ENCODE assay signal across 32 cellular contexts in genomic region chr12:116177017-116177416, GRCh38.
"Had no signal": no experiment of that assay in that cellular context is flagged by ENCODE, and none has a peak within 500 bp of the region (broad histone marks: within the 10 kb centered on the region; RNA-seq: fewer than 3 reads in every experiment).

No MANE protein-coding gene starts in this region.

- H3K27me3 Mint-ChIP-seq: activated B cell treated with CpG ODN at 0.5 μM for 24 hours; activated naive CD4-positive, alpha-beta T cell treated with anti-CD3 and anti-CD28 coated beads, Interleukin-2, amount 10 ng/mL, durations not matched to agents 7 days and 5 days; activated naive CD8-positive, alpha-beta T cell treated with anti-CD3 and anti-CD28 coated beads for 36 hours; central memory CD8-positive, alpha-beta T cell had no signal

- H3K36me3 ChIP-seq: ascending aorta, cardiac muscle cell had no signal

- ATAC-seq: activated T-cell treated with anti-CD3 and anti-CD28 coated beads, Interleukin-2, amount 50 U/mL, for 4 hours had no signal

- DNase-seq: activated B cell treated with CpG ODN at 0.5 μM for 24 hours; activated CD4-positive, alpha-beta T cell treated with anti-CD3 and anti-CD28 coated beads for 48 hours; activated CD4-positive, CD25-positive, alpha-beta regulatory T cell treated with anti-CD3 and anti-CD28 coated beads, Interleukin-2, amount 50 U/mL, for 72 hours; activated CD8-positive, alpha-beta memory T cell treated with anti-CD3 and anti-CD28 coated beads, Interleukin-2, amount 50 U/mL, for 4 hours; activated gamma-delta T cell treated with Interleukin-2 at 50 U/mL for 16 hours; activated naive CD4-positive, alpha-beta T cell treated with anti-CD3 and anti-CD28 coated beads, Interleukin-2, amount 10 ng/mL, durations not matched to agents 7 days and 5 days; activated naive CD8-positive, alpha-beta T cell treated with anti-CD3 and anti-CD28 coated beads for 36 hours; activated T-cell treated with anti-CD3 and anti-CD28 coated beads for 4 hours; activated T-cell treated with anti-CD3 and anti-CD28 coated beads, Interleukin-2, amount 50 U/mL, for 4 hours; amygdala; NCI-H1092 treated with DMSO at 0.1 percent for 48 hours; NCI-H1417; NCI-H146; NCI-H187; NCI-H2029 treated with DMSO at 0.1 percent for 48 hours; NCI-H2107; NCI-H2171; NCI-H510A; NCI-H526; NCI-H748 treated with DMSO at 0.1 percent for 48 hours; NK-92 treated with Interleukin-12 subunit alpha and Interleukin-12 subunit beta, amount 100 ng/mL, for 24 hours; PC-9; Right ventricle myocardium superior; SW 1271; T-helper 1 cell; T-helper 2 cell; T-helper 9 cell had no signal

- H3K9me3 ChIP-seq: ascending aorta had no signal

- H3K4me3 ChIP-seq: ascending aorta, cardiac muscle cell, PC-9 had no signal

- H3K9me3 Mint-ChIP-seq: activated B cell treated with CpG ODN at 0.5 μM for 24 hours; activated naive CD4-positive, alpha-beta T cell treated with anti-CD3 and anti-CD28 coated beads, Interleukin-2, amount 10 ng/mL, durations not matched to agents 7 days and 5 days; activated T-cell treated with anti-CD3 and anti-CD28 coated beads, Interleukin-2, amount 50 U/mL, for 4 hours; activated T-helper 1 cell treated with anti-CD3 and anti-CD28 coated beads, Interleukin-12 subunit alpha, Interleukin-12 subunit beta, Interleukin-2, Interleukin-4 antibody, amounts not matched to agents 30 ng/mL and 10 ng/mL and 1 ng/mL, durations not matched to agents 14 hours and 24 hours and 36 hours; central memory CD8-positive, alpha-beta T cell had no signal

- H3K4me2 ChIP-seq: PC-9 had no signal

- H3K27me3 ChIP-seq: ascending aorta, cardiac muscle cell had no signal

- H2AFZ ChIP-seq: PC-9 had no signal

- H3K4me3 Mint-ChIP-seq: activated B cell treated with CpG ODN at 0.5 μM for 24 hours; activated naive CD4-positive, alpha-beta T cell treated with anti-CD3 and anti-CD28 coated beads, Interleukin-2, amount 10 ng/mL, durations not matched to agents 7 days and 5 days; activated naive CD8-positive, alpha-beta T cell treated with anti-CD3 and anti-CD28 coated beads for 36 hours; activated T-cell treated with anti-CD3 and anti-CD28 coated beads, Interleukin-2, amount 50 U/mL, for 4 hours; activated T-helper 1 cell treated with anti-CD3 and anti-CD28 coated beads, Interleukin-12 subunit alpha, Interleukin-12 subunit beta, Interleukin-2, Interleukin-4 antibody, amounts not matched to agents 30 ng/mL and 10 ng/mL and 1 ng/mL, durations not matched to agents 14 hours and 24 hours and 36 hours; central memory CD8-positive, alpha-beta T cell had no signal

- H3K27ac ChIP-seq: ascending aorta, cardiac muscle cell, PC-9, VCaP had no signal

- H3K27ac Mint-ChIP-seq: activated B cell treated with CpG ODN at 0.5 μM for 24 hours; activated naive CD4-positive, alpha-beta T cell treated with anti-CD3 and anti-CD28 coated beads, Interleukin-2, amount 10 ng/mL, durations not matched to agents 7 days and 5 days; activated naive CD8-positive, alpha-beta T cell treated with anti-CD3 and anti-CD28 coated beads for 36 hours; activated T-helper 1 cell treated with anti-CD3 and anti-CD28 coated beads, Interleukin-12 subunit alpha, Interleukin-12 subunit beta, Interleukin-2, Interleukin-4 antibody, amounts not matched to agents 30 ng/mL and 10 ng/mL and 1 ng/mL, durations not matched to agents 14 hours and 24 hours and 36 hours had no signal
